ENCODE assay signal across 9 cellular contexts in genomic region chr6:1608222-1608975, GRCh38. TPM values are rescaled to one million over a fixed set of nuclear protein-coding genes. Genes with fewer than 3 reads are reported as not detected.
DNase-seq lines count a peak whose midpoint lies in the region; ATAC-seq and TF ChIP-seq lines count a peak whose summit lies in the region.
"Had no signal": no experiment of that assay in that cellular context is flagged by ENCODE, and none has a peak within 500 bp of the region (broad histone marks: within the 10 kb centered on the region; RNA-seq: fewer than 3 reads in every experiment).

No MANE protein-coding gene starts in this region.

- DNase-seq in DMS53 (lab: John Stamatoyannopoulos, UW) (peak; percentile 61), DMS53 treated with DMSO at 0.1 percent for 48 hours (lab: John Stamatoyannopoulos, UW; ENCODE audit: unreplicated experiment) (no peak), NB4 (ENCODE audit: low read depth) (peak; percentile 24), NCI-H2227 treated with DMSO at 0.1 percent for 48 hours (lab: John Stamatoyannopoulos, UW) (no peak), H4 (ENCODE audit: low spot score) (no peak)

- intact Hi-C loops in dendritic cell treated with granulocyte-macrophage colony-stimulating factor and Interleukin-4, amounts not matched to agents 40 ng/mL and 50 ng/mL, for 4 days (cut with micrococcal nuclease): no loop called here

- H3K36me3 Mint-ChIP-seq in dendritic cell treated with granulocyte-macrophage colony-stimulating factor and Interleukin-4, amounts not matched to agents 40 ng/mL and 50 ng/mL, for 4 days (ENCODE audit: low read depth): no peaks in the 10 kb centered on the region

- peaks cover 99% of the 10 kb centered on the region for H3K27me3 ChIP-seq in neutrophil

- peak overlapping the region; percentile 21 for H3K4me3 Mint-ChIP-seq in dendritic cell treated with granulocyte-macrophage colony-stimulating factor and Interleukin-4, amounts not matched to agents 40 ng/mL and 50 ng/mL, for 4 days

- H3K4me1 Mint-ChIP-seq in dendritic cell treated with granulocyte-macrophage colony-stimulating factor and Interleukin-4, amounts not matched to agents 40 ng/mL and 50 ng/mL, for 4 days (ENCODE audit: low read depth): peaks cover 53% of the 10 kb centered on the region

- no peak for ATAC-seq in HG03108 (IDR thresholded peaks at IDR 0.05; ENCODE audit: unreplicated experiment)

- no peak for TF ChIP-seq POLR2A in NB4 (IDR thresholded peaks at IDR 0.05; ENCODE audit: extremely low read depth, insufficient read length)

- no peaks in the 10 kb centered on the region for H3K9me3 Mint-ChIP-seq in dendritic cell treated with granulocyte-macrophage colony-stimulating factor and Interleukin-4, amounts not matched to agents 40 ng/mL and 50 ng/mL, for 4 days

- peaks cover 57 to 78% of the 10 kb centered on the region in 2 experiments for H3K4me1 ChIP-seq in neutrophil (ENCODE audit: control insufficient read depth in 1 of 2, insufficient read depth in 1 of 2, low read depth in 1 of 2, low read length in 1 of 2)

- no peaks in the 10 kb centered on the region for H3K36me3 ChIP-seq in neutrophil

- TF ChIP-seq CTCF in NB4 (IDR thresholded peaks at IDR 0.05; ENCODE audit: low read depth, low read length) (no peak), neutrophil (IDR thresholded peaks at IDR 0.05) (no peak)

- H3K27me3 Mint-ChIP-seq in dendritic cell treated with granulocyte-macrophage colony-stimulating factor and Interleukin-4, amounts not matched to agents 40 ng/mL and 50 ng/mL, for 4 days: peaks cover 73% of the 10 kb centered on the region

- H3K27ac ChIP-seq in neutrophil: no peak overlapping the region

- H3K9me3 ChIP-seq in neutrophil: no peaks in the 10 kb centered on the region
- H3K9me3 ChIP-seq: body of pancreas had no signal

- H3K27ac Mint-ChIP-seq in dendritic cell treated with granulocyte-macrophage colony-stimulating factor and Interleukin-4, amounts not matched to agents 40 ng/mL and 50 ng/mL, for 4 days: no peak overlapping the region

- no peak overlapping the region for H3K4me3 ChIP-seq in NB4 (ENCODE audit: low read depth, low read length)
- peak overlapping the region; percentile 37 to 62 for H3K4me3 ChIP-seq in neutrophil (ENCODE audit: low read depth in 1 of 2, low read length in 1 of 2)
- H3K4me3 ChIP-seq: body of pancreas had no signal

RNA-seq across cellular contexts. Expression of gene FOXC1, which starts 1.3 kb away (rescaled TPM):
- total RNA-seq in H4 (2014; rRNA removed; shearing (Covaris generic)): 4.8 and 4.9 TPM in 2 replicates

Comparison
In these comparisons a context has a peak if more than half of its experiments do, and no peak if none do; other contexts are left out.
1. DNase-seq: peak in DMS53 (single experiment) and NB4 (single experiment); none in DMS53 treated with DMSO at 0.1 percent for 48 hours (single experiment), NCI-H2227 treated with DMSO at 0.1 percent for 48 hours (single experiment) and H4 (single experiment).